In genomic region chr15:100687532-100688215, GRCh38 we compare ENCODE assay signal across 12 cellular contexts.
DNase-seq lines count a peak whose midpoint lies in the region; ATAC-seq and TF ChIP-seq lines count a peak whose summit lies in the region.
"Had no signal": no experiment of that assay in that cellular context is flagged by ENCODE, and none has a peak within 500 bp of the region (broad histone marks: within the 10 kb centered on the region; RNA-seq: fewer than 3 reads in every experiment).

No MANE protein-coding gene starts in this region.

- no peak overlapping the region for H4K91ac ChIP-seq in trophoblast cell (ENCODE audit: low read depth, low read length)

- H3K79me2 ChIP-seq in trophoblast cell (ENCODE audit: control insufficient read depth, insufficient read depth, low read length, poor library complexity) = no peaks in the 10 kb centered on the region

- no peaks in the 10 kb centered on the region for H3K9me3 Mint-ChIP-seq in natural killer cell
- H3K9me3 Mint-ChIP-seq: activated naive CD4-positive, alpha-beta T cell treated with anti-CD3 and anti-CD28 coated beads for 36 hours had no signal

- no peak overlapping the region for H2BK120ac ChIP-seq in trophoblast cell (ENCODE audit: insufficient read depth, low read length, poor library complexity)

- H3K27ac ChIP-seq in trophoblast cell (ENCODE audit: low read depth, low read length) = peak overlapping the region; percentile 28
- no peak overlapping the region for H3K27ac ChIP-seq in caudate nucleus (ENCODE audit: low read depth, low read length)
- H3K27ac ChIP-seq: C4-2B had no signal

- no peaks in the 10 kb centered on the region for H3K79me1 ChIP-seq in trophoblast cell (ENCODE audit: low read length)

- peaks cover 2% of the 10 kb centered on the region for H3K9me3 ChIP-seq in trophoblast cell (ENCODE audit: insufficient read depth, low read depth, low read length)

- TF ChIP-seq CTCF in fibroblast of mammary gland (conservative IDR thresholded peaks at IDR 0.05; ENCODE audit: control insufficient read depth, insufficient read depth, low read depth, low read length) = no peak
- no peak for TF ChIP-seq CTCF in natural killer cell (IDR thresholded peaks at IDR 0.05)

- no peak overlapping the region for H2AFZ ChIP-seq in trophoblast cell (ENCODE audit: insufficient read depth, low read length, poor library complexity)

- H3K27me3 Mint-ChIP-seq in natural killer cell (ENCODE audit: low read depth in 2 of 2) = peaks cover 0 to 18% of the 10 kb centered on the region in 2 donors

- no peak overlapping the region for H3K4ac ChIP-seq in trophoblast cell (ENCODE audit: low read depth, low read length)

- H3K4me2 ChIP-seq in trophoblast cell (ENCODE audit: low read length) = no peak overlapping the region

- peaks cover 9 to 10% of the 10 kb centered on the region in 2 experiments for H3K4me1 ChIP-seq in trophoblast cell (ENCODE audit: control insufficient read depth in 1 of 2, insufficient read depth in 2 of 2, low read length in 2 of 2)

- no peak overlapping the region for H2BK5ac ChIP-seq in trophoblast cell (ENCODE audit: low read depth, low read length, poor library complexity)

- DNase-seq in EH (ENCODE audit: low read depth) (peak; percentile 78), fibroblast of mammary gland (ENCODE audit: low read depth) (peak; percentile 97), trophoblast cell (no peak), DMS53 treated with DMSO at 0.1 percent for 48 hours (lab: John Stamatoyannopoulos, UW; ENCODE audit: unreplicated experiment) (no peak), caudate nucleus (lab: John Stamatoyannopoulos, UW) (no peak), natural killer cell (no peak)
- DNase-seq in activated effector memory CD4-positive, alpha-beta T cell treated with anti-CD3 and anti-CD28 coated beads, Interleukin-2, amount 50 U/mL, for 16 hours = no peak
- DNase-seq: activated naive CD4-positive, alpha-beta T cell treated with anti-CD3 and anti-CD28 coated beads for 36 hours; NCI-H1048; stimulated activated naive CD8-positive, alpha-beta T cell treated with anti-CD3 and anti-CD28 coated beads, Interleukin-15, Interleukin-2, amounts not matched to agents 100 U/mL and 50 U/mL, for 24 hours had no signal

- ATAC-seq in SK-N-SH treated with all-trans-retinoic acid at 6 μM for 48 hours (peak; percentile 69), natural killer cell (no peak)
- ATAC-seq: stimulated activated naive CD8-positive, alpha-beta T cell treated with anti-CD3 and anti-CD28 coated beads, Interleukin-15, Interleukin-2, amounts not matched to agents 100 U/mL and 50 U/mL, for 24 hours had no signal

- intact Hi-C loops in natural killer cell (cut with micrococcal nuclease) = no loop called here

- no peak overlapping the region for H3K9ac ChIP-seq in trophoblast cell (ENCODE audit: low read length)

- no peak overlapping the region for H3K14ac ChIP-seq in trophoblast cell (ENCODE audit: low read length)

- no peak overlapping the region for H4K12ac ChIP-seq in trophoblast cell (ENCODE audit: low read depth, low read length)

- no peak overlapping the region for H3K4me3 Mint-ChIP-seq in natural killer cell
- H3K4me3 Mint-ChIP-seq: activated naive CD4-positive, alpha-beta T cell treated with anti-CD3 and anti-CD28 coated beads for 36 hours had no signal

- H3K18ac ChIP-seq in trophoblast cell (ENCODE audit: low read length) = no peak overlapping the region

- no peaks in the 10 kb centered on the region for H3K36me3 Mint-ChIP-seq in natural killer cell

- H3K27me3 ChIP-seq in trophoblast cell (ENCODE audit: insufficient read depth, low read length) = no peaks in the 10 kb centered on the region

- no peaks in the 10 kb centered on the region for H3K36me3 ChIP-seq in trophoblast cell (ENCODE audit: control insufficient read depth in 1 of 2, insufficient read depth in 2 of 2, low read length in 2 of 2)

- WGBS in trophoblast cell (ENCODE audit: extremely low coverage, insufficient coverage, insufficient read length) = no CpG with 5 or more reads among the region's 16 CpGs

- no peak overlapping the region for H4K8ac ChIP-seq in trophoblast cell (ENCODE audit: low read depth, low read length)

- H3K4me1 Mint-ChIP-seq in natural killer cell = no peaks in the 10 kb centered on the region

- peak overlapping the region; percentile 30 for H3K4me3 ChIP-seq in fibroblast of mammary gland (ENCODE audit: control insufficient read depth, low read depth, low read length)
- H3K4me3 ChIP-seq in trophoblast cell (ENCODE audit: low read depth, low read length) = no peak overlapping the region

- H3K27ac Mint-ChIP-seq in natural killer cell = no peak overlapping the region
- H3K27ac Mint-ChIP-seq: activated naive CD4-positive, alpha-beta T cell treated with anti-CD3 and anti-CD28 coated beads for 36 hours had no signal

- no peak overlapping the region for H3K23ac ChIP-seq in trophoblast cell (ENCODE audit: low read length)

- H2AK5ac ChIP-seq in trophoblast cell (ENCODE audit: low read length) = no peak overlapping the region

- no peak overlapping the region for H2BK12ac ChIP-seq in trophoblast cell (ENCODE audit: low read length)

TF ChIP-seq in SK-N-SH treated with all-trans-retinoic acid at 6 μM for 48 hours, 23 proteins besides CTCF, POLR2A, EP300 and RAD21 (continues in another document):
- TF ChIP-seq ZFP3 (CRISPR knock-in tag; IDR thresholded peaks at IDR 0.05) (no peak), PPARA (CRISPR knock-in tag; IDR thresholded peaks at IDR 0.05; ENCODE audit: borderline replicate concordance) (no peak), ARNTL (CRISPR knock-in tag; IDR thresholded peaks at IDR 0.05; ENCODE audit: borderline replicate concordance, low read depth) (no peak), CSDC2 (CRISPR knock-in tag; IDR thresholded peaks at IDR 0.05) (no peak), GLIS3 (CRISPR knock-in tag; IDR thresholded peaks at IDR 0.05) (no peak), OSR1 (CRISPR knock-in tag; IDR thresholded peaks at IDR 0.05) (no peak), ESRRG (CRISPR knock-in tag; IDR thresholded peaks at IDR 0.05) (no peak), SNAI2 (CRISPR knock-in tag; IDR thresholded peaks at IDR 0.05) (no peak), ZNF70 (CRISPR knock-in tag; IDR thresholded peaks at IDR 0.05) (no peak), CSRNP3 (CRISPR knock-in tag; IDR thresholded peaks at IDR 0.05) (no peak), TOX (CRISPR knock-in tag; IDR thresholded peaks at IDR 0.05; ENCODE audit: borderline replicate concordance) (no peak), ZC3H10 (CRISPR knock-in tag; IDR thresholded peaks at IDR 0.05) (no peak), ISL1 (CRISPR knock-in tag; IDR thresholded peaks at IDR 0.05) (no peak), ZNF565 (CRISPR knock-in tag; conservative IDR thresholded peaks at IDR 0.05; ENCODE audit: low read depth) (no peak), RARB (CRISPR knock-in tag; IDR thresholded peaks at IDR 0.05) (no peak)
- TF ChIP-seq, protein P1, sequence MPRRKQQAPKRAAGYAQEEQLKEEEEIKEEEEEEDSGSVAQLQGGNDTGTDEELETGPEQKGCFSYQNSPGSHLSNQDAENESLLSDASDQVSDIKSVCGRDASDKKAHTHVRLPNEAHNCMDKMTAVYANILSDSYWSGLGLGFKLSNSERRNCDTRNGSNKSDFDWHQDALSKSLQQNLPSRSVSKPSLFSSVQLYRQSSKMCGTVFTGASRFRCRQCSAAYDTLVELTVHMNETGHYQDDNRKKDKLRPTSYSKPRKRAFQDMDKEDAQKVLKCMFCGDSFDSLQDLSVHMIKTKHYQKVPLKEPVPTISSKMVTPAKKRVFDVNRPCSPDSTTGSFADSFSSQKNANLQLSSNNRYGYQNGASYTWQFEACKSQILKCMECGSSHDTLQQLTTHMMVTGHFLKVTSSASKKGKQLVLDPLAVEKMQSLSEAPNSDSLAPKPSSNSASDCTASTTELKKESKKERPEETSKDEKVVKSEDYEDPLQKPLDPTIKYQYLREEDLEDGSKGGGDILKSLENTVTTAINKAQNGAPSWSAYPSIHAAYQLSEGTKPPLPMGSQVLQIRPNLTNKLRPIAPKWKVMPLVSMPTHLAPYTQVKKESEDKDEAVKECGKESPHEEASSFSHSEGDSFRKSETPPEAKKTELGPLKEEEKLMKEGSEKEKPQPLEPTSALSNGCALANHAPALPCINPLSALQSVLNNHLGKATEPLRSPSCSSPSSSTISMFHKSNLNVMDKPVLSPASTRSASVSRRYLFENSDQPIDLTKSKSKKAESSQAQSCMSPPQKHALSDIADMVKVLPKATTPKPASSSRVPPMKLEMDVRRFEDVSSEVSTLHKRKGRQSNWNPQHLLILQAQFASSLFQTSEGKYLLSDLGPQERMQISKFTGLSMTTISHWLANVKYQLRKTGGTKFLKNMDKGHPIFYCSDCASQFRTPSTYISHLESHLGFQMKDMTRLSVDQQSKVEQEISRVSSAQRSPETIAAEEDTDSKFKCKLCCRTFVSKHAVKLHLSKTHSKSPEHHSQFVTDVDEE (CRISPR knock-in tag; IDR thresholded peaks at IDR 0.05) = no peak
- TF ChIP-seq, protein P2, sequence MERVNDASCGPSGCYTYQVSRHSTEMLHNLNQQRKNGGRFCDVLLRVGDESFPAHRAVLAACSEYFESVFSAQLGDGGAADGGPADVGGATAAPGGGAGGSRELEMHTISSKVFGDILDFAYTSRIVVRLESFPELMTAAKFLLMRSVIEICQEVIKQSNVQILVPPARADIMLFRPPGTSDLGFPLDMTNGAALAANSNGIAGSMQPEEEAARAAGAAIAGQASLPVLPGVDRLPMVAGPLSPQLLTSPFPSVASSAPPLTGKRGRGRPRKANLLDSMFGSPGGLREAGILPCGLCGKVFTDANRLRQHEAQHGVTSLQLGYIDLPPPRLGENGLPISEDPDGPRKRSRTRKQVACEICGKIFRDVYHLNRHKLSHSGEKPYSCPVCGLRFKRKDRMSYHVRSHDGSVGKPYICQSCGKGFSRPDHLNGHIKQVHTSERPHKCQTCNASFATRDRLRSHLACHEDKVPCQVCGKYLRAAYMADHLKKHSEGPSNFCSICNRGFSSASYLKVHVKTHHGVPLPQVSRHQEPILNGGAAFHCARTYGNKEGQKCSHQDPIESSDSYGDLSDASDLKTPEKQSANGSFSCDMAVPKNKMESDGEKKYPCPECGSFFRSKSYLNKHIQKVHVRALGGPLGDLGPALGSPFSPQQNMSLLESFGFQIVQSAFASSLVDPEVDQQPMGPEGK (CRISPR knock-in tag; IDR thresholded peaks at IDR 0.05; ENCODE audit: borderline replicate concordance) = no peak

Comparison
In these comparisons a context has a peak if more than half of its experiments do, and no peak if none do; other contexts are left out.
1. DNase-seq: peak in EH (single experiment) and fibroblast of mammary gland (single experiment); none in trophoblast cell (0 of 2), DMS53 treated with DMSO at 0.1 percent for 48 hours (single experiment), caudate nucleus (0 of 61), natural killer cell (single experiment) and activated effector memory CD4-positive, alpha-beta T cell treated with anti-CD3 and anti-CD28 coated beads, Interleukin-2, amount 50 U/mL, for 16 hours (single experiment).